26 cellular contexts compared by ENCODE assay signal in the genomic region with DNA sequence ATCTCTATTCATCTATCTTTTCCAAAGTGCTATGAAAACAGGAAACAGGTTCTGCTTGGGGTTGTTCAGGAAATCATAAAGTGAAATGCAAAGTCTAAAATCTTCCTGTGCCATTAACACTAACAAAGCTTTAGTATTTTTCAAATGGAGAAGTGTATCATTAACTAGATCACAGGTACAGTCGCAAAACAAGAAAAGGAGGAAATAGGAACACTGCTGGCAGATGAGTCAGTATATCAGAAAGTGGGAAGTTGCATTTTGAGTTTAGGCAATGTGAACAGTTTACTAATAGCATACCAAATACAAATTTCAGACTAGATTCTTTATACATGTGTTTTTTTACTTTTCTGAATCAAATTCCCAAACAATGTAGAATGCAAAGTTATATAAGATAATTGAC.
"Had no signal": no experiment of that assay in that cellular context is flagged by ENCODE, and none has a peak within 500 bp of the region (broad histone marks: within the 10 kb centered on the region; RNA-seq: fewer than 3 reads in every experiment).

No MANE protein-coding gene starts in this region.

- H3K27me3 Mint-ChIP-seq: activated CD4-positive, alpha-beta T cell treated with anti-CD3 and anti-CD28 coated beads, Interleukin-2, amount 10 ng/mL, durations not matched to agents 7 days and 5 days; activated CD8-positive, alpha-beta T cell treated with anti-CD3 and anti-CD28 coated beads for 36 hours; activated naive CD4-positive, alpha-beta T cell treated with anti-CD3 and anti-CD28 coated beads, Interleukin-2, amount 50 U/mL, for 24 hours; brain; dendritic cell treated with granulocyte-macrophage colony-stimulating factor and Interleukin-4, amounts not matched to agents 40 ng/mL and 50 ng/mL, for 4 days; naive B cell; stimulated activated naive B cell treated with anti-CD40 and anti-IgM and Interleukin-4, amounts not matched to agents 10 μg/mL and 1 μg/mL and 100 μg/mL, for 72 hours had no signal

- H3K27ac ChIP-seq: foreskin keratinocyte, left lung, sigmoid colon, transverse colon, vagina had no signal

- H3K4me3 Mint-ChIP-seq: activated CD4-positive, alpha-beta T cell treated with anti-CD3 and anti-CD28 coated beads, Interleukin-2, amount 10 ng/mL, durations not matched to agents 7 days and 5 days; activated CD8-positive, alpha-beta T cell treated with anti-CD3 and anti-CD28 coated beads for 36 hours; activated naive CD4-positive, alpha-beta T cell treated with anti-CD3 and anti-CD28 coated beads, Interleukin-2, amount 50 U/mL, for 24 hours; activated T-helper 1 cell treated with anti-CD3 and anti-CD28 coated beads, Interleukin-12 subunit alpha, Interleukin-12 subunit beta, Interleukin-2, Interleukin-4 antibody, amounts not matched to agents 30 ng/mL and 10 ng/mL and 1 ng/mL, durations not matched to agents 14 hours and 24 hours and 36 hours; brain; dendritic cell treated with granulocyte-macrophage colony-stimulating factor and Interleukin-4, amounts not matched to agents 40 ng/mL and 50 ng/mL, for 4 days; naive B cell; neural crest cell; stimulated activated naive B cell treated with anti-CD40 and anti-IgM and Interleukin-4, amounts not matched to agents 10 μg/mL and 1 μg/mL and 100 μg/mL, for 72 hours had no signal

- H3K4me1 ChIP-seq: foreskin keratinocyte, left lung, transverse colon, vagina had no signal

- DNase-seq: activated CD4-positive, alpha-beta T cell treated with anti-CD3 and anti-CD28 coated beads, Interleukin-2, amount 10 ng/mL, durations not matched to agents 7 days and 5 days; activated CD4-positive, CD25-positive, alpha-beta regulatory T cell treated with anti-CD3 and anti-CD28 coated beads, Interleukin-2, amount 50 U/mL, for 72 hours; activated CD8-positive, alpha-beta T cell treated with anti-CD3 and anti-CD28 coated beads for 36 hours; activated gamma-delta T cell treated with Interleukin-2 at 50 U/mL for 16 hours; aorta; caudate nucleus; effector CD8-positive, alpha-beta T cell; foreskin keratinocyte; kidney; left lung; naive B cell; occipital lobe; posterior cingulate gyrus; sigmoid colon; stimulated activated CD4-positive, alpha-beta T cell treated with anti-CD3 and anti-CD28 coated beads, Interleukin-15, amount 100 ng/mL, for 24 hours; stimulated activated CD8-positive, alpha-beta memory T cell treated with anti-CD3 and anti-CD28 coated beads, Interleukin-4, amount 100 ng/mL, for 48 hours; stimulated activated naive B cell treated with anti-CD40 and anti-IgM and Interleukin-4, amounts not matched to agents 10 μg/mL and 1 μg/mL and 100 μg/mL, for 72 hours; transverse colon had no signal

- H3K4me1 Mint-ChIP-seq: activated CD4-positive, alpha-beta T cell treated with anti-CD3 and anti-CD28 coated beads, Interleukin-2, amount 10 ng/mL, durations not matched to agents 7 days and 5 days; activated naive CD4-positive, alpha-beta T cell treated with anti-CD3 and anti-CD28 coated beads, Interleukin-2, amount 50 U/mL, for 24 hours; brain; naive B cell; neural crest cell; stimulated activated naive B cell treated with anti-CD40 and anti-IgM and Interleukin-4, amounts not matched to agents 10 μg/mL and 1 μg/mL and 100 μg/mL, for 72 hours had no signal

- H3K36me3 Mint-ChIP-seq: activated naive CD4-positive, alpha-beta T cell treated with anti-CD3 and anti-CD28 coated beads, Interleukin-2, amount 50 U/mL, for 24 hours; brain; naive B cell; stimulated activated naive B cell treated with anti-CD40 and anti-IgM and Interleukin-4, amounts not matched to agents 10 μg/mL and 1 μg/mL and 100 μg/mL, for 72 hours had no signal

- H3K9me3 ChIP-seq: sigmoid colon, transverse colon, vagina had no signal

- ATAC-seq: activated CD8-positive, alpha-beta T cell treated with anti-CD3 and anti-CD28 coated beads for 36 hours; foreskin keratinocyte; left lung had no signal

- H3K27ac Mint-ChIP-seq: activated CD4-positive, alpha-beta T cell treated with anti-CD3 and anti-CD28 coated beads, Interleukin-2, amount 10 ng/mL, durations not matched to agents 7 days and 5 days; activated CD8-positive, alpha-beta T cell treated with anti-CD3 and anti-CD28 coated beads for 36 hours; activated naive CD4-positive, alpha-beta T cell treated with anti-CD3 and anti-CD28 coated beads, Interleukin-2, amount 50 U/mL, for 24 hours; activated T-helper 1 cell treated with anti-CD3 and anti-CD28 coated beads, Interleukin-12 subunit alpha, Interleukin-12 subunit beta, Interleukin-2, Interleukin-4 antibody, amounts not matched to agents 30 ng/mL and 10 ng/mL and 1 ng/mL, durations not matched to agents 14 hours and 24 hours and 36 hours; brain; dendritic cell treated with granulocyte-macrophage colony-stimulating factor and Interleukin-4, amounts not matched to agents 40 ng/mL and 50 ng/mL, for 4 days; naive B cell; stimulated activated naive B cell treated with anti-CD40 and anti-IgM and Interleukin-4, amounts not matched to agents 10 μg/mL and 1 μg/mL and 100 μg/mL, for 72 hours had no signal

- H3K4me3 ChIP-seq: left lung, lung, sigmoid colon, smooth muscle cell, transverse colon, vagina had no signal

- H3K36me3 ChIP-seq: left lung, sigmoid colon, transverse colon, vagina had no signal

- H3K27me3 ChIP-seq: foreskin keratinocyte, left lung, sigmoid colon, transverse colon, vagina had no signal

- H3K9me3 Mint-ChIP-seq: activated CD4-positive, alpha-beta T cell treated with anti-CD3 and anti-CD28 coated beads, Interleukin-2, amount 10 ng/mL, durations not matched to agents 7 days and 5 days; activated T-helper 1 cell treated with anti-CD3 and anti-CD28 coated beads, Interleukin-12 subunit alpha, Interleukin-12 subunit beta, Interleukin-2, Interleukin-4 antibody, amounts not matched to agents 30 ng/mL and 10 ng/mL and 1 ng/mL, durations not matched to agents 14 hours and 24 hours and 36 hours; brain; neural crest cell had no signal
